17 cellular contexts compared by ENCODE assay signal in the genomic region with DNA sequence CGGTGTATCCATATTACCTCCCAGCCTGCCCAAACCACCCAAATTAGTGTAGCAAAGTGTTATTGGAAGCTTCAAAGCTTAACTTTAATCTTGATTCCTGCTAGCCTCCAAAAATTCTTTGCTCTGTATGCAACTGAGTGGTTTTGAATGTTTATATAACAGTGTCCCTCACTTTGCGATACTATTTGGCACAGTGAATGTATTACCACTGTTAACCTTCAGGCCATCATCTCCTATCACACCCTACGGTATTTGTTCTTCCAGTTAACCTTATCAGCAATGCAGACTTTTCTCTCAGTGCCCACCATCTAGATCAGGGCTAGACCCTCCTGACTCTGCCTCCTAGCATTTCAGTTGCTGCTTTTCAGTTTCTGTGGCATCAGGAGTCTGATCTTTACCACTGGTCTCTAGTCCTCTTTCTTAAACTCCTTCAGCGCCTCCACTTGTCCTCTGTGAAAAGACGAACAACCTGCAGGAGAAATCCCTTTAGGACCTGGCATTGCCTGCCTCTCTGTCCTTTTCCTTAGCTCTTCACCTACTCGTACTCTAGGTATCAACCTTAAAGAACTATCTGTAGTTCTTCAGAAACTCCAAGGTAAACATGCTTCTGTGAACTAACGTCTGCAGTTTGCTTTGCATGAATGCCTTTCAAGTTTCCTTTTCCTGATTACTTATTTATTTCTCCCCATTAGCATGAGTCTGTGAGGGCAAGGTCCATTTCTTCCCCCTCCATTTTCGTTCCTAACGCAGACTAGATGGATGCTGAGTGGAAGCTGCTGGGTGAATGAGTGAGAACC.
DNase-seq lines count a peak whose midpoint lies in the region; ATAC-seq and TF ChIP-seq lines count a peak whose summit lies in the region.
"Had no signal": no experiment of that assay in that cellular context is flagged by ENCODE, and none has a peak within 500 bp of the region (broad histone marks: within the 10 kb centered on the region; RNA-seq: fewer than 3 reads in every experiment).

No MANE protein-coding gene starts in this region.

- H2AFZ ChIP-seq in OCI-LY3 (ENCODE audit: low read depth, low read length): no peak overlapping the region
- H2AFZ ChIP-seq in Karpas-422 (ENCODE audit: low read length): no peak overlapping the region

- no peak overlapping the region for H3K4me3 ChIP-seq in BLaER1 treated with 17β-estradiol and CSF1 and Interleukin-3, amounts not matched to agents 10 nM and 100 nM
- no peak overlapping the region for H3K4me3 ChIP-seq in OCI-LY3 (ENCODE audit: low read length)
- no peak overlapping the region for H3K4me3 ChIP-seq in Karpas-422 (ENCODE audit: low read length)
- H3K4me3 ChIP-seq: adrenal gland, thyroid gland had no signal

- DNase-seq in left colon (no peak), SKM-1 treated with dmso at 0.1 percent for 144 hours (lab: John Stamatoyannopoulos, UW; ENCODE audit: unreplicated experiment) (no peak), NCI-H128 (lab: John Stamatoyannopoulos, UW; ENCODE audit: unreplicated experiment) (no peak), Karpas-422 (no peak)
- DNase-seq: activated CD4-positive, alpha-beta T cell treated with anti-CD3 and anti-CD28 coated beads, Interleukin-2, amount 10 ng/mL, durations not matched to agents 24 days and 14 days; activated T-cell treated with anti-CD3 and anti-CD28 coated beads, Interleukin-2, amount 50 U/mL, for 72 hours; adrenal gland; DND-41; NCI-H1436; NCI-H524 treated with DMSO at 0.1 percent for 48 hours; T-helper 2 cell; thyroid gland had no signal

- H3K27ac ChIP-seq in BLaER1 treated with 17β-estradiol and CSF1 and Interleukin-3, amounts not matched to agents 10 nM and 100 nM: no peak overlapping the region
- H3K27ac ChIP-seq in OCI-LY3 (ENCODE audit: low read length) (no peak overlapping the region), Karpas-422 (ENCODE audit: low read length) (no peak overlapping the region)
- H3K27ac ChIP-seq: adrenal gland, RWPE1, thyroid gland had no signal

- H3K9ac ChIP-seq in BLaER1 treated with 17β-estradiol and CSF1 and Interleukin-3, amounts not matched to agents 10 nM and 100 nM: no peak overlapping the region
- no peak overlapping the region for H3K9ac ChIP-seq in OCI-LY3 (ENCODE audit: low read length)
- H3K9ac ChIP-seq in Karpas-422 (ENCODE audit: low read length): no peak overlapping the region

- ATAC-seq in GM19395 (IDR thresholded peaks at IDR 0.05; ENCODE audit: unreplicated experiment) (peak; percentile 47), left colon (peak; percentile 73), GM19351 (IDR thresholded peaks at IDR 0.05; ENCODE audit: unreplicated experiment) (no peak)
- ATAC-seq: activated T-cell treated with anti-CD3 and anti-CD28 coated beads, Interleukin-2, amount 50 U/mL, for 72 hours had no signal

- H3K4me2 ChIP-seq in BLaER1 treated with 17β-estradiol and CSF1 and Interleukin-3, amounts not matched to agents 10 nM and 100 nM: peak overlapping the region in 7 of 11 experiments; percentile 15 to 46 (median 36); a peak in 12 of 22 replicates
- peak overlapping the region; percentile 2; the same call in 1 of the 2 replicates for H3K4me2 ChIP-seq in OCI-LY3 (ENCODE audit: low read length)
- no peak overlapping the region for H3K4me2 ChIP-seq in Karpas-422 (ENCODE audit: low read depth, low read length, poor library complexity, severe bottlenecking)

- H3K36me3 ChIP-seq in BLaER1 treated with 17β-estradiol and CSF1 and Interleukin-3, amounts not matched to agents 10 nM and 100 nM: no peaks in the 10 kb centered on the region
- H3K36me3 ChIP-seq in OCI-LY3 (replicated peaks; ENCODE audit: low read depth, low read length) (no peaks in the 10 kb centered on the region), Karpas-422 (ENCODE audit: insufficient read depth, low read length) (no peaks in the 10 kb centered on the region)
- H3K36me3 ChIP-seq: adrenal gland, thyroid gland had no signal

- H3K27me3 ChIP-seq in BLaER1 treated with 17β-estradiol and CSF1 and Interleukin-3, amounts not matched to agents 10 nM and 100 nM: no peaks in the 10 kb centered on the region
- H3K27me3 ChIP-seq in OCI-LY3 (ENCODE audit: low read depth, low read length) (no peaks in the 10 kb centered on the region), Karpas-422 (ENCODE audit: low read length) (no peaks in the 10 kb centered on the region)
- H3K27me3 ChIP-seq: adrenal gland, thyroid gland had no signal

- H3K9me3 ChIP-seq in BLaER1 treated with 17β-estradiol and CSF1 and Interleukin-3, amounts not matched to agents 10 nM and 100 nM (replicated peaks in 1 of 11): peaks cover 5 to 28% (median 13%) of the 10 kb centered on the region in 11 experiments; a peak in 21 of 22 replicates
- H3K9me3 ChIP-seq in OCI-LY3 (ENCODE audit: insufficient read depth, low read length) (no peaks in the 10 kb centered on the region), Karpas-422 (ENCODE audit: low read length) (no peaks in the 10 kb centered on the region)
- H3K9me3 ChIP-seq: adrenal gland, thyroid gland had no signal

- H3K79me2 ChIP-seq in OCI-LY3 (ENCODE audit: low read length) (no peaks in the 10 kb centered on the region), Karpas-422 (ENCODE audit: low read length) (no peaks in the 10 kb centered on the region)

- H3K9me2 ChIP-seq in Karpas-422 (replicated peaks; ENCODE audit: insufficient read depth, low read length): no peaks in the 10 kb centered on the region

- no peak for TF ChIP-seq CTCF in OCI-LY3 (IDR thresholded peaks at IDR 0.05; ENCODE audit: low read depth, low read length)

- peaks cover 0 to 31% (median 11%) of the 10 kb centered on the region in 10 experiments; a peak in 11 of 20 replicates for H3K4me1 ChIP-seq in BLaER1 treated with 17β-estradiol and CSF1 and Interleukin-3, amounts not matched to agents 10 nM and 100 nM
- peaks cover 8% of the 10 kb centered on the region; the same call in 1 of the 2 replicates for H3K4me1 ChIP-seq in OCI-LY3 (ENCODE audit: low read length)
- no peaks in the 10 kb centered on the region for H3K4me1 ChIP-seq in Karpas-422 (ENCODE audit: low read length)
- H3K4me1 ChIP-seq: adrenal gland, thyroid gland had no signal

- no peaks in the 10 kb centered on the region for H4K20me1 ChIP-seq in BLaER1 treated with 17β-estradiol and CSF1 and Interleukin-3, amounts not matched to agents 10 nM and 100 nM
- H4K20me1 ChIP-seq in OCI-LY3 (ENCODE audit: insufficient read depth, low read length) (no peaks in the 10 kb centered on the region), Karpas-422 (ENCODE audit: insufficient read depth, low read depth, low read length) (no peaks in the 10 kb centered on the region)

- intact Hi-C loops in left colon (cut with DNase I, micrococcal nuclease): no loop called here
